Comparison of ENCODE assay signal across 8 cellular contexts in the genomic region with DNA sequence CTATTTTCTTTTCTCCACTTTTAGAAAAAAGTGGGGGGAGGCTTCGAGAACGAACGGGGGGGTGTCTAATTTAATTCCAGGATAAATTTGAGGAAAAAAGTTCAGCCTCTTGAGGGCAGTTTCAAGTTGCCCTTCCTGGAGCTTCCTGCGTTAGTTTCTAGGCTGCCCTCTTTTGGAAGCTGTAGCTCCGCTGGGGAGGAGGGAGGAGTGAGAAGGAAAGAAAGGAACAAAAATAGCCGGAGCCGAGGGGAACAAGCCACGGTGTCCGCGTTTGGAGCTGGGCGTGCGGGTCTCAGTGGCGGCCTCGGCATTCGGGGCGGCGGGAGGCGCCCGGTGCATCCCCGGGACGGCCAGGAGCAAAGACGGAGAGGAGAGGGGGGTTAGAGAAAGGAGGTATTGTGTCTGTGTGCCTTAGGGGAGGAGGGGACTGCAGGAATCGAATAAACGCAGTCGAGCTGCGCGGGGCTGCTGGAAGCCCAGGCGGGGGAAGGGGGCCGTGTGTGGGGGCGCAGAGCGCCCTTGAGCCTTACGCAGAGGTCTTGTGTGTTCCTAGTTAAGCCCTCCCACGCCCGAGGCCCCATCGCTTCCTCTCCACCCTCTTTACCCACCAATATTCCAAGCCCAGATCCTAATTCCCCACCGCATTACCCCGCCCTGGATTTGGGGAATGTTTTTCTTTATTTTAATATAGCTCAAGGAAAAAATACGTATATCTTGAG. TPM values are rescaled to one million over a fixed set of nuclear protein-coding genes. Genes with fewer than 3 reads are reported as not detected.
DNase-seq lines count a peak whose midpoint lies in the region; ATAC-seq and TF ChIP-seq lines count a peak whose summit lies in the region.

No MANE protein-coding gene starts in this region.

- H2BK20ac ChIP-seq in H9 (ENCODE audit: low read depth, low read length, poor library complexity, severe bottlenecking): no peak overlapping the region

- POLR2A ChIA-PET in GM10248 (lab: Yijun Ruan, JAX): interaction anchor here (0.8 kb wide), 1 partner anchor 29 kb away, joined by 6 read pairs; no protein-coding TSS in a partner anchor

- H3K79me2 ChIP-seq in H9 (ENCODE audit: insufficient read depth, low read length): no peaks in the 10 kb centered on the region

- H2BK12ac ChIP-seq in H9 (ENCODE audit: insufficient read length, low read depth, low read length): peak overlapping the region; percentile 6

- CTCF ChIA-PET in GM10248 (lab: Yijun Ruan, JAX): interaction anchor here (1.3 kb wide), 1 partner anchor 141 kb away, joined by 3 read pairs; no protein-coding TSS in a partner anchor

- H4K8ac ChIP-seq in H9 (replicated peaks; ENCODE audit: insufficient read length, low read depth, low read length): no peak overlapping the region

- peak overlapping the region; percentile 58 for H3K4me2 ChIP-seq in H9 (ENCODE audit: insufficient read depth, insufficient read length, low read length)

- no peak overlapping the region; the same call in 1 of the 2 replicates for H3K4ac ChIP-seq in H9 (ENCODE audit: low read depth, low read length)

- H3K36me3 ChIP-seq in heart left ventricle: peaks cover 0 to 4% (median 0%) of the 10 kb centered on the region in 9 donors
- H3K36me3 ChIP-seq in ovary: no peaks in the 10 kb centered on the region

- TF ChIP-seq POLR2A in heart left ventricle (IDR thresholded peaks at IDR 0.05) (peak; percentile 29 to 63), ovary (IDR thresholded peaks at IDR 0.05) (peak; percentile 63)

- H3K4me1 ChIP-seq in H9 (ENCODE audit: insufficient read depth, low read length): no peaks in the 10 kb centered on the region
- peaks cover 0 to 33% (median 25%) of the 10 kb centered on the region in 12 donors for H3K4me1 ChIP-seq in heart left ventricle
- peaks cover 10% of the 10 kb centered on the region for H3K4me1 ChIP-seq in ovary (ENCODE audit: insufficient read depth)

- intact Hi-C loops in heart left ventricle (cut with DNase I) (no loop called here), ovary (cut with DNase I) (no loop called here)

- H4K5ac ChIP-seq in H9 (ENCODE audit: insufficient read length, low read depth, low read length): no peak overlapping the region

- no peak overlapping the region for H4K91ac ChIP-seq in H9 (ENCODE audit: insufficient read length, low read depth, low read length)

- no peaks in the 10 kb centered on the region for H4K20me1 ChIP-seq in H9 (ENCODE audit: control insufficient read depth, insufficient read depth, insufficient read length)

- peak overlapping the region; percentile 96 for H3K14ac ChIP-seq in H9 (ENCODE audit: insufficient read depth, low read length)

- H3K27ac ChIP-seq in H9 (ENCODE audit: insufficient read length, low read depth, low read length) (no peak overlapping the region), adipose tissue (ENCODE audit: low read depth, low read length) (peak overlapping the region; percentile 73), heart left ventricle (peak overlapping the region; percentile 96 to 100 (median 100)), ovary (peak overlapping the region; percentile 98 to 99)

- TF ChIP-seq CTCF in AG09309 (IDR thresholded peaks at IDR 0.05; ENCODE audit: control insufficient read depth, insufficient read depth, low read depth, low read length, missing control alignments) (no peak), H9 (conservative IDR thresholded peaks at IDR 0.05) (no peak), heart left ventricle (IDR thresholded peaks at IDR 0.05) (peak in 2 of 12 donors; percentile 7 to 8), ovary (IDR thresholded peaks at IDR 0.05) (no peak), GM10248 (IDR thresholded peaks at IDR 0.05; ENCODE audit: control extremely low read depth, extremely low read depth, low read depth, missing control alignments) (no peak)

- H3K79me1 ChIP-seq in H9 (ENCODE audit: insufficient read depth, low read depth, low read length, poor library complexity, severe bottlenecking): no peaks in the 10 kb centered on the region

- TF ChIP-seq EP300 in ovary (IDR thresholded peaks at IDR 0.05): no peak

- H3K23ac ChIP-seq in H9 (ENCODE audit: insufficient read length, low read depth, low read length): no peak overlapping the region

- peak overlapping the region; percentile 82 to 89 for H3K4me3 Mint-ChIP-seq in H9

- H2BK5ac ChIP-seq in H9 (ENCODE audit: insufficient read length, low read length): no peak overlapping the region

- DNase-seq in AG09309 (ENCODE audit: low read depth): peak; percentile 77
- peak; percentile 75 for DNase-seq in H9
- DNase-seq in NCI-H446 (lab: John Stamatoyannopoulos, UW): peak; percentile 86 to 88
- DNase-seq in heart left ventricle: peak; percentile 77 to 84 (median 81)
- peak; percentile 82 to 93 (median 85) for DNase-seq in ovary
- DNase-seq in GM10248 (ENCODE audit: extremely low spot score): no peak

- no peak overlapping the region for H3K9ac ChIP-seq in H9 (ENCODE audit: extremely low read depth, insufficient read length, low read length)

- no peak overlapping the region for H2AK5ac ChIP-seq in H9 (ENCODE audit: insufficient read length, low read length)

- H3K27me3 ChIP-seq in H9 (ENCODE audit: insufficient read depth, low read length) (peaks cover 49% of the 10 kb centered on the region), heart left ventricle (peaks cover 0 to 5% (median 0%) of the 10 kb centered on the region in 9 donors), ovary (no peaks in the 10 kb centered on the region)

- H3K9me3 Mint-ChIP-seq in H9: no peaks in the 10 kb centered on the region; a peak in 3 of 5 replicates

- no peak overlapping the region for H3T11ph ChIP-seq in H9 (ENCODE audit: low read length)

- H3K27me3 Mint-ChIP-seq in H9 (ENCODE audit: low read depth): peaks cover 61% of the 10 kb centered on the region

- H3K18ac ChIP-seq in H9 (ENCODE audit: insufficient read length, low read depth, low read length): peak overlapping the region; percentile 94

- no peak overlapping the region for H2BK120ac ChIP-seq in H9 (ENCODE audit: low read depth, low read length, poor library complexity, severe bottlenecking)

- peaks cover 0 to 2% (median 0%) of the 10 kb centered on the region in 3 experiments; a peak in 1 of 7 replicates for H3K36me3 Mint-ChIP-seq in H9 (ENCODE audit: insufficient read depth in 1 of 3, low read depth in 3 of 3)

- H3K4me3 ChIP-seq in AG09309 (ENCODE audit: control insufficient read depth, low read depth, low read length): peak overlapping the region; percentile 76
- H3K4me3 ChIP-seq in heart left ventricle: peak overlapping the region; percentile 68 to 99 (median 94)
- H3K4me3 ChIP-seq in ovary: peak overlapping the region; percentile 94

- peak; percentile 27 to 41 (median 36) for ATAC-seq in heart left ventricle
- no peak for ATAC-seq in GM19395 (IDR thresholded peaks at IDR 0.05; ENCODE audit: unreplicated experiment)

- H3K4me1 Mint-ChIP-seq in H9: peaks cover 26 to 37% of the 10 kb centered on the region in 2 experiments

- no peak overlapping the region for H2AFZ ChIP-seq in H9 (ENCODE audit: low read length)

- H3K9me3 ChIP-seq in H9 (ENCODE audit: control insufficient read depth, low read depth, low read length) (no peaks in the 10 kb centered on the region), heart left ventricle (no peaks in the 10 kb centered on the region), ovary (no peaks in the 10 kb centered on the region)

- no peak overlapping the region for H2BK15ac ChIP-seq in H9 (ENCODE audit: low read depth, low read length)

- H3K23me2 ChIP-seq in H9 (ENCODE audit: insufficient read length, low read depth, low read length, poor library complexity, severe bottlenecking): peaks cover 55% of the 10 kb centered on the region

- peak overlapping the region; percentile 73 to 97 (median 95) for H3K27ac Mint-ChIP-seq in H9

- H3K56ac ChIP-seq in H9 (ENCODE audit: insufficient read length, low read depth, low read length): no peak overlapping the region

- WGBS in H9 (ENCODE audit: extremely low coverage, insufficient read length, low lambda C conversion rate): no CpG with 5 or more reads among the region's 38 CpGs
- 0 to 1% (median 0%) methylated on average over 36 to 38 of the region's 38 CpGs for WGBS in adipose tissue, 3 donors
- WGBS in heart left ventricle, 4 donors: 0% methylated on average over 38 of the region's 38 CpGs
- 0 to 1% (median 0%) methylated on average over 38 of the region's 38 CpGs for WGBS in ovary, 3 donors

RNA-seq across cellular contexts. Expression of a gene that starts 2.0 kb away (rescaled TPM):
- 21.2 and 21.6 TPM in 2 replicates for total RNA-seq in H9 (2021)
- polyA plus RNA-seq in adipose tissue: 10 to 100 TPM; 20.4 to 45.5 (median 28.0) TPM
- total RNA-seq in heart left ventricle: 10 to 100 TPM; 23.4 to 66.6 (median 35.4) TPM
- 10 to 100 TPM; 26.7 to 27.6 TPM for polyA plus RNA-seq in heart left ventricle
- 100 to 1,000 TPM in 4 of 7 donors, 10 to 100 TPM in 3; 48.6 to 153 (median 105) TPM for total RNA-seq in ovary
- 10 to 100 TPM; 60.4 to 69.8 TPM for polyA plus RNA-seq in ovary
